ENCODE assay signal across 1 cellular context in the genomic region with DNA sequence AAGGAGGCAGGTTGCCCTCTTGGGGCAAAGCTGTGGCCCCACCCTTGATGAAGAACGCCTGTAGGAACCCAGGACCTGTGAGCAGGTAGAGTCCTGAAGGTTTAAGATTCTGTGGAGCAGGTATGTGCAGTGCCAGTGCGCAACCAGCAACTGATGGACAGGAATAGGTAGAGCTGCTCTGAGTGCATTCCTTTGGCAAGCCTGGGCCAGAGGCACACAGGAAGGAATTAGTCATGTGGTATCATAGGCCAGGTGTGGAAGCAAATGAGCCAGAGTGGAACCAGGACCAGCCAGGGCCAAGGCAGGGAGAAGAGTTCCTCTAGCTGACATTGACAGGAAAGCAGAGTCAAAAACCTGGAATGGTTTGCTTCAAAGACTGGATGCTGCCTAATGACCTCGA.
TF ChIP-seq lines count a peak whose summit lies in the region.

No MANE protein-coding gene starts in this region.

TF ChIP-seq in K562, 482 proteins besides CTCF, POLR2A, EP300 and RAD21 (continued from another document):
- TF ChIP-seq, protein P1, sequence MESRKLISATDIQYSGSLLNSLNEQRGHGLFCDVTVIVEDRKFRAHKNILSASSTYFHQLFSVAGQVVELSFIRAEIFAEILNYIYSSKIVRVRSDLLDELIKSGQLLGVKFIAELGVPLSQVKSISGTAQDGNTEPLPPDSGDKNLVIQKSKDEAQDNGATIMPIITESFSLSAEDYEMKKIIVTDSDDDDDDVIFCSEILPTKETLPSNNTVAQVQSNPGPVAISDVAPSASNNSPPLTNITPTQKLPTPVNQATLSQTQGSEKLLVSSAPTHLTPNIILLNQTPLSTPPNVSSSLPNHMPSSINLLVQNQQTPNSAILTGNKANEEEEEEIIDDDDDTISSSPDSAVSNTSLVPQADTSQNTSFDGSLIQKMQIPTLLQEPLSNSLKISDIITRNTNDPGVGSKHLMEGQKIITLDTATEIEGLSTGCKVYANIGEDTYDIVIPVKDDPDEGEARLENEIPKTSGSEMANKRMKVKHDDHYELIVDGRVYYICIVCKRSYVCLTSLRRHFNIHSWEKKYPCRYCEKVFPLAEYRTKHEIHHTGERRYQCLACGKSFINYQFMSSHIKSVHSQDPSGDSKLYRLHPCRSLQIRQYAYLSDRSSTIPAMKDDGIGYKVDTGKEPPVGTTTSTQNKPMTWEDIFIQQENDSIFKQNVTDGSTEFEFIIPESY (CRISPR knock-in tag; IDR thresholded peaks at IDR 0.05): peak; percentile 52; the same call in 1 of the 2 replicates
